8 cellular contexts compared by ENCODE assay signal in the genomic region with DNA sequence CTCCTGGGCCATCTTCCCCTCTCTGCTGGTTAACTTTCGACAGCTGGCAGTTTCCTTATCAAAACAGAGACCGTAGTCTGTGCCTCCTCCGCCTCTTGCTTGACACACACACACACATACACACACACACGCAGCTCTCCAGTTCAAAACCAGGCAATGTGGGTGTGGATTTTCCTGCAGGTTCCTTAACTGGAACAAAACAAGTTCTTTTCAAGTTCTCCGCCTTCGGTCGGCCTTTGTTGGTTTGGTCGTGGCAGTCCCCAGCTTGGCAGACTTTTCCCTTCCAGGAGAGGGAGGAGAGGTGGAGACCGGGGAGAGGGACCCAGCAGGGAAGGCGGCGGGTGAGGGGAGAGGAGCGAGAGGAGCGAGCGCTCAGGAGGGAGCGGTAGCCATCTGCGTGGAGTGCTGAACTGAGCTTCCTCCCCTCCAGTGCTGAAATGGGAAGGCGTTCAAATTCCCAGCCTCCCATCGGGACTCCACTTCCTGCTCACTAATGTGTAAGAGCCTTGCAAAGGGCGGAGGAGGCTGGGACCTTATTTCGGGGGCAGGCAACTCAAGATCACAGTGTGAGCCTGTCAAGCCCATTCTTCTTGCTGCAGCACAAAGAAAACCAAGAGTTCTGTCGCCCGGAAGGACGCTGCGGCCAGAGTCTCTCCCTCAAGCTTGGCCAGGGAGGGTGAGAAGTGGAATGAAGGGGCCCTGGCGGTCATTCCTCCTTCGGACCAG.
DNase-seq lines count a peak whose midpoint lies in the region; ATAC-seq and TF ChIP-seq lines count a peak whose summit lies in the region.

No MANE protein-coding gene starts in this region.

- TF ChIP-seq POLR2A in esophagus muscularis mucosa (IDR thresholded peaks at IDR 0.05; ENCODE audit: low read depth): no peak

- H3K4me1 Mint-ChIP-seq in activated CD4-positive, alpha-beta T cell treated with anti-CD3 and anti-CD28 coated beads, Interleukin-2, amount 10 ng/mL, durations not matched to agents 7 days and 5 days: peaks cover 21% of the 10 kb centered on the region

- no peaks in the 10 kb centered on the region for H3K9me3 ChIP-seq in esophagus muscularis mucosa
- H3K9me3 ChIP-seq in mucosa of descending colon: no peaks in the 10 kb centered on the region
- H3K9me3 ChIP-seq in thymus (ENCODE audit: control insufficient read depth): no peaks in the 10 kb centered on the region

- POLR2A ChIA-PET in activated CD4-positive, alpha-beta T cell treated with anti-CD3 and anti-CD28 coated beads, Interleukin-2, amount 10 ng/mL, durations not matched to agents 7 days and 5 days (lab: Charles Lee): no interaction called here

- no peaks in the 10 kb centered on the region for H3K27me3 ChIP-seq in GM06990 (replicated peaks; ENCODE audit: control insufficient read depth, insufficient read depth, low read length)
- no peaks in the 10 kb centered on the region for H3K27me3 ChIP-seq in esophagus muscularis mucosa
- no peaks in the 10 kb centered on the region for H3K27me3 ChIP-seq in thymus (ENCODE audit: control insufficient read depth, insufficient read depth)

- H3K36me3 ChIP-seq in GM06990 (ENCODE audit: control insufficient read depth, insufficient read depth, low read length): peaks cover 7% of the 10 kb centered on the region
- peaks cover 0 to 7% (median 0%) of the 10 kb centered on the region in 4 donors for H3K36me3 ChIP-seq in esophagus muscularis mucosa
- H3K36me3 ChIP-seq in mucosa of descending colon (ENCODE audit: low read depth): no peaks in the 10 kb centered on the region
- H3K36me3 ChIP-seq in thymus (ENCODE audit: control insufficient read depth, insufficient read depth): no peaks in the 10 kb centered on the region

- ATAC-seq in HG03139 (IDR thresholded peaks at IDR 0.05; ENCODE audit: unreplicated experiment): peak; percentile 58
- peak; percentile 89 for ATAC-seq in mucosa of descending colon

- peak overlapping the region; percentile 60 to 72 (median 63) for H3K27ac ChIP-seq in esophagus muscularis mucosa (replicated peaks in 1 of 4)
- H3K27ac ChIP-seq in thymus (ENCODE audit: low read depth): peak overlapping the region; percentile 32

- WGBS in esophagus muscularis mucosa: 2% methylated on average over 26 of the region's 26 CpGs
- 2% methylated on average over 26 of the region's 26 CpGs for WGBS in thymus

- intact Hi-C loops in esophagus muscularis mucosa (cut with DNase I) (no loop called here), mucosa of descending colon (cut with DNase I, micrococcal nuclease) (no loop called here)

- no peak overlapping the region for H3K27ac Mint-ChIP-seq in activated CD4-positive, alpha-beta T cell treated with anti-CD3 and anti-CD28 coated beads, Interleukin-2, amount 10 ng/mL, durations not matched to agents 7 days and 5 days

- peaks cover 32% of the 10 kb centered on the region for H3K27me3 Mint-ChIP-seq in activated CD4-positive, alpha-beta T cell treated with anti-CD3 and anti-CD28 coated beads, Interleukin-2, amount 10 ng/mL, durations not matched to agents 7 days and 5 days

- no peaks in the 10 kb centered on the region for H3K36me3 Mint-ChIP-seq in activated CD4-positive, alpha-beta T cell treated with anti-CD3 and anti-CD28 coated beads, Interleukin-2, amount 10 ng/mL, durations not matched to agents 7 days and 5 days (ENCODE audit: low read depth)

- peaks cover 49 to 76% (median 59%) of the 10 kb centered on the region in 4 donors for H3K4me1 ChIP-seq in esophagus muscularis mucosa
- H3K4me1 ChIP-seq in mucosa of descending colon (ENCODE audit: low read depth): peaks cover 18% of the 10 kb centered on the region
- peaks cover 24% of the 10 kb centered on the region for H3K4me1 ChIP-seq in thymus (ENCODE audit: control insufficient read depth, insufficient read depth, low read length)

- TF ChIP-seq EP300 in esophagus muscularis mucosa (IDR thresholded peaks at IDR 0.05): no peak

- DNase-seq in GM06990 (ENCODE audit: extremely low read depth, insufficient read length): peak; percentile 38
- peak; percentile 14 for DNase-seq in activated CD4-positive, alpha-beta T cell treated with anti-CD3 and anti-CD28 coated beads, Interleukin-2, amount 10 ng/mL, durations not matched to agents 7 days and 5 days
- no peak for DNase-seq in esophagus muscularis mucosa (ENCODE audit: extremely low spot score)
- peak; percentile 76 to 80 (median 78) for DNase-seq in mucosa of descending colon
- no peak for DNase-seq in NCI-H1092 (lab: John Stamatoyannopoulos, UW)
- no peak for DNase-seq in NCI-H1417 treated with DMSO at 0.1 percent for 48 hours (lab: John Stamatoyannopoulos, UW)

- peak overlapping the region; percentile 65 for H3K4me3 ChIP-seq in GM06990 (replicated peaks; ENCODE audit: low read depth, low read length)
- peak overlapping the region; percentile 55 to 60 (median 58) for H3K4me3 ChIP-seq in esophagus muscularis mucosa
- no peak overlapping the region for H3K4me3 ChIP-seq in mucosa of descending colon
- H3K4me3 ChIP-seq in thymus (ENCODE audit: low read length): peak overlapping the region; percentile 48

- H3K4me3 Mint-ChIP-seq in activated CD4-positive, alpha-beta T cell treated with anti-CD3 and anti-CD28 coated beads, Interleukin-2, amount 10 ng/mL, durations not matched to agents 7 days and 5 days: peak overlapping the region; percentile 55

- CTCF ChIA-PET in activated CD4-positive, alpha-beta T cell treated with anti-CD3 and anti-CD28 coated beads, Interleukin-2, amount 10 ng/mL, durations not matched to agents 7 days and 5 days (lab: Charles Lee): interaction anchor here (0.7 to 2.4 kb wide), 2 partner anchors 11 to 778 kb away, joined by 3 to 6 read pairs; no protein-coding TSS in a partner anchor

- no peaks in the 10 kb centered on the region for H3K9me3 Mint-ChIP-seq in activated CD4-positive, alpha-beta T cell treated with anti-CD3 and anti-CD28 coated beads, Interleukin-2, amount 10 ng/mL, durations not matched to agents 7 days and 5 days

- TF ChIP-seq CTCF in GM06990 (IDR thresholded peaks at IDR 0.05; ENCODE audit: insufficient read depth, low read length, poor library complexity, severe bottlenecking) (no peak), esophagus muscularis mucosa (IDR thresholded peaks at IDR 0.05) (no peak), mucosa of descending colon (IDR thresholded peaks at IDR 0.05) (no peak)

Comparison
In these comparisons a context has a peak if more than half of its experiments do, and no peak if none do; other contexts are left out.
1. DNase-seq: peak in GM06990 (single experiment), activated CD4-positive, alpha-beta T cell treated with anti-CD3 and anti-CD28 coated beads, Interleukin-2, amount 10 ng/mL, durations not matched to agents 7 days and 5 days (single experiment) and mucosa of descending colon (3 of 3); none in esophagus muscularis mucosa (single experiment), NCI-H1092 (single experiment) and NCI-H1417 treated with DMSO at 0.1 percent for 48 hours (single experiment).